12 cellular contexts compared by ENCODE assay signal in the genomic region with DNA sequence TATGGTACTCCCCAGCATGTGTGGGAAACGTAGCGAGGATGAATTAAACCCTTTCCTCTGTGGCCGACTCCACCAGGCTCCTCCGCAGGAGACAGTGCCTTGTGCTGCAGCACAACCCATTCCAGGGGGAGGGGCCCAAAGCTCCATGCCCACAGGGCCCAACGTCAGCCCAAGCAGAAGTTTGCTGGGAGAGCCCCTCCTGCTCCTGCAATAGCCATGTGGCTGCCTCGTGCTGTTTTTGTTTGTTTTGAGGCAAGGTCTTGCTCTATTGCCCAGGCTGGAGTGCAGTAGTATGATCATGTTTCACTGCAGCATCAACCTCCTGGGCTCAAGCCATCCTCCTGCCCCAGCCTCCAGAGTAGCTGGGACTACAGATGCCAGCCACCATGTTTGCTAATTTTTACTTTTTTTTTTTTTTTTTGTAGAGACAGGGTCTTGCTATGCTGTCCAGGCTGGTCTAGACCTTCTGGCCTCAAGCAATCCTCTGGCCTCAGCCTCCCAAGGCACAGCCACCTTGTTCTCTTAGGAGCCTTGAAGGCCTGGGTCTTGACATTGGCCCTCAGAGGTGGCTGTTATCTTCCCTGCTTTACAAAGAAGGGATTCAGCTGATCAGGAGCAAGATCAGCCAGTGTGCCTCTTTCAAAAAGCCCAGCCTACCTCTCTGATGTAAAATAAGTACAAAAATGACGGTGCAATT.
"Had no signal": no experiment of that assay in that cellular context is flagged by ENCODE, and none has a peak within 500 bp of the region (broad histone marks: within the 10 kb centered on the region; RNA-seq: fewer than 3 reads in every experiment).

No MANE protein-coding gene starts in this region.

- ATAC-seq: activated CD8-positive, alpha-beta T cell treated with anti-CD3 and anti-CD28 coated beads for 36 hours; gastroesophageal sphincter; heart right ventricle had no signal

- H3K27ac Mint-ChIP-seq: activated CD8-positive, alpha-beta T cell treated with anti-CD3 and anti-CD28 coated beads for 36 hours; activated naive CD4-positive, alpha-beta T cell treated with anti-CD3 and anti-CD28 coated beads, Interleukin-2, amount 10 ng/mL, durations not matched to agents 7 days and 5 days; activated T-helper 2 cell treated with anti-CD3 and anti-CD28 coated beads, Interferon-gamma antibody, Interleukin-2, Interleukin-4, amounts not matched to agents 10 μg/mL and 5 μg/mL and 100 μg/mL, durations not matched to agents 14 hours and 24 hours and 36 hours; naive B cell had no signal

- DNase-seq: activated CD8-positive, alpha-beta T cell treated with anti-CD3 and anti-CD28 coated beads for 36 hours; activated naive CD4-positive, alpha-beta T cell treated with anti-CD3 and anti-CD28 coated beads, Interleukin-2, amount 10 ng/mL, durations not matched to agents 7 days and 5 days; erythroblast; heart right ventricle; midbrain; naive B cell; stimulated activated CD4-positive, alpha-beta T cell treated with anti-CD3 and anti-CD28 coated beads, Interleukin-12 subunit alpha, Interleukin-12 subunit beta, amount 100 ng/mL, for 4 hours; stimulated activated CD4-positive, alpha-beta T cell treated with anti-CD3 and anti-CD28 coated beads, Interleukin-2, amount 100 ng/mL, for 24 hours; T-helper 1 cell; thyroid gland had no signal

- H3K9me3 Mint-ChIP-seq: activated CD8-positive, alpha-beta T cell treated with anti-CD3 and anti-CD28 coated beads for 36 hours; activated T-helper 2 cell treated with anti-CD3 and anti-CD28 coated beads, Interferon-gamma antibody, Interleukin-2, Interleukin-4, amounts not matched to agents 10 μg/mL and 5 μg/mL and 100 μg/mL, durations not matched to agents 14 hours and 24 hours and 36 hours; naive B cell had no signal

- H3K36me3 Mint-ChIP-seq: activated naive CD4-positive, alpha-beta T cell treated with anti-CD3 and anti-CD28 coated beads, Interleukin-2, amount 10 ng/mL, durations not matched to agents 7 days and 5 days; naive B cell had no signal
